Comparison of ENCODE assay signal across 14 cellular contexts in genomic region chr3:190265795-190266194, GRCh38. TPM values are rescaled to one million over a fixed set of nuclear protein-coding genes. Genes with fewer than 3 reads are reported as not detected.
DNase-seq lines count a peak whose midpoint lies in the region; ATAC-seq and TF ChIP-seq lines count a peak whose summit lies in the region.
"Had no signal": no experiment of that assay in that cellular context is flagged by ENCODE, and none has a peak within 500 bp of the region (broad histone marks: within the 10 kb centered on the region; RNA-seq: fewer than 3 reads in every experiment).

No MANE protein-coding gene starts in this region.

- H3K27ac Mint-ChIP-seq in type B pancreatic cell: no peak overlapping the region

- no peak overlapping the region for H3K4me2 ChIP-seq in Karpas-422 (ENCODE audit: low read depth, low read length, poor library complexity, severe bottlenecking)
- H3K4me2 ChIP-seq: KMS-11 had no signal

- TF ChIP-seq CTCF in colonic mucosa (IDR thresholded peaks at IDR 0.05): no peak
- no peak for TF ChIP-seq CTCF in mucosa of descending colon (IDR thresholded peaks at IDR 0.05)
- no peak for TF ChIP-seq CTCF in type B pancreatic cell (conservative IDR thresholded peaks at IDR 0.05)

- intact Hi-C loops in colonic mucosa (cut with DNase I): no loop called here
- intact Hi-C loops in mucosa of descending colon (cut with DNase I, micrococcal nuclease): no loop called here

- ATAC-seq in mucosa of descending colon: peak; percentile 99
- ATAC-seq: left ventricle myocardium superior had no signal

- peaks cover 4% of the 10 kb centered on the region for H3K27me3 Mint-ChIP-seq in type B pancreatic cell

- H3K27ac ChIP-seq in colonic mucosa (no peak overlapping the region), Karpas-422 (ENCODE audit: low read length) (no peak overlapping the region)
- H3K27ac ChIP-seq: ascending aorta, KMS-11, psoas muscle had no signal

- H3K9me3 ChIP-seq in colonic mucosa (no peaks in the 10 kb centered on the region), mucosa of descending colon (no peaks in the 10 kb centered on the region), Karpas-422 (ENCODE audit: low read length) (peaks cover 12% of the 10 kb centered on the region)
- H3K9me3 ChIP-seq: ascending aorta, BE2C, psoas muscle had no signal

- no peak overlapping the region for H2AFZ ChIP-seq in Karpas-422 (ENCODE audit: low read length)

- H3K4me3 ChIP-seq in colonic mucosa (no peak overlapping the region), mucosa of descending colon (no peak overlapping the region), Karpas-422 (ENCODE audit: low read length) (no peak overlapping the region)
- H3K4me3 ChIP-seq: ascending aorta, psoas muscle had no signal

- H3K4me1 ChIP-seq in colonic mucosa (no peaks in the 10 kb centered on the region), mucosa of descending colon (ENCODE audit: low read depth) (no peaks in the 10 kb centered on the region), Karpas-422 (ENCODE audit: low read length) (no peaks in the 10 kb centered on the region)
- H3K4me1 ChIP-seq: ascending aorta, BE2C, psoas muscle had no signal

- peak; percentile 34 for DNase-seq in AG20443 (ENCODE audit: low spot score)
- peak; percentile 86 for DNase-seq in LoVo (ENCODE audit: low spot score)
- peak; percentile 55 for DNase-seq in colonic mucosa
- DNase-seq in mucosa of descending colon: peak in 1 of 3 donors; percentile 44
- no peak for DNase-seq in type B pancreatic cell (ENCODE audit: extremely low spot score, unreplicated experiment)
- DNase-seq in Karpas-422: no peak
- DNase-seq in cerebellum (ENCODE audit: low spot score): no peak
- DNase-seq in NCI-H146 (lab: John Stamatoyannopoulos, UW): no peak
- DNase-seq: BE2C, left ventricle myocardium superior, psoas muscle, T-helper 1 cell had no signal

- no peaks in the 10 kb centered on the region for H3K9me3 Mint-ChIP-seq in type B pancreatic cell

- H3K4me3 Mint-ChIP-seq in type B pancreatic cell: no peak overlapping the region

- no peaks in the 10 kb centered on the region for H3K27me3 ChIP-seq in colonic mucosa
- H3K27me3 ChIP-seq in Karpas-422 (ENCODE audit: low read length): no peaks in the 10 kb centered on the region
- H3K27me3 ChIP-seq: ascending aorta, BE2C had no signal

- no peaks in the 10 kb centered on the region for H3K36me3 Mint-ChIP-seq in type B pancreatic cell

- no peaks in the 10 kb centered on the region for H4K20me1 ChIP-seq in Karpas-422 (ENCODE audit: insufficient read depth, low read depth, low read length)

- H3K9me2 ChIP-seq in Karpas-422 (replicated peaks; ENCODE audit: insufficient read depth, low read length): no peaks in the 10 kb centered on the region

- H3K4me1 Mint-ChIP-seq in type B pancreatic cell (ENCODE audit: unreplicated experiment): peaks cover 13% of the 10 kb centered on the region

- H3K36me3 ChIP-seq in colonic mucosa (no peaks in the 10 kb centered on the region), mucosa of descending colon (ENCODE audit: low read depth) (no peaks in the 10 kb centered on the region), Karpas-422 (ENCODE audit: insufficient read depth, low read length) (no peaks in the 10 kb centered on the region)
- H3K36me3 ChIP-seq: ascending aorta, BE2C had no signal

- H3K79me2 ChIP-seq in Karpas-422 (ENCODE audit: low read length): no peaks in the 10 kb centered on the region

- H3K9ac ChIP-seq in colonic mucosa (ENCODE audit: low read depth in 2 of 2, low read length in 2 of 2): no peak overlapping the region
- H3K9ac ChIP-seq in Karpas-422 (ENCODE audit: low read length): no peak overlapping the region
- H3K9ac ChIP-seq: KMS-11 had no signal

RNA-seq across cellular contexts. Expression of gene CLDN1, which starts 56.5 kb away (rescaled TPM):
- total RNA-seq in colonic mucosa (1 to 10 TPM; 2.2 to 2.4 TPM), mucosa of descending colon (1 to 10 TPM in 1 of 3 donors, under 1 TPM in 2; 0.57 to 4.3 (median 0.78) TPM), type B pancreatic cell (ENCODE audit: low replicate concordance) (9.7 and 11.9 TPM in 2 replicates), cerebellum (0.45 TPM)
- total RNA-seq in Karpas-422 (2014; rRNA removed; shearing (Covaris generic); ENCODE audit: low replicate concordance): not detected in 2 replicates

Comparison
In these comparisons a context has a peak if more than half of its experiments do, and no peak if none do; other contexts are left out.
1. DNase-seq: peak in AG20443 (single experiment), LoVo (single experiment) and colonic mucosa (single experiment); none in type B pancreatic cell (single experiment), Karpas-422 (single experiment), cerebellum (single experiment) and NCI-H146 (single experiment).